1 cellular context compared by ENCODE assay signal in the genomic region with DNA sequence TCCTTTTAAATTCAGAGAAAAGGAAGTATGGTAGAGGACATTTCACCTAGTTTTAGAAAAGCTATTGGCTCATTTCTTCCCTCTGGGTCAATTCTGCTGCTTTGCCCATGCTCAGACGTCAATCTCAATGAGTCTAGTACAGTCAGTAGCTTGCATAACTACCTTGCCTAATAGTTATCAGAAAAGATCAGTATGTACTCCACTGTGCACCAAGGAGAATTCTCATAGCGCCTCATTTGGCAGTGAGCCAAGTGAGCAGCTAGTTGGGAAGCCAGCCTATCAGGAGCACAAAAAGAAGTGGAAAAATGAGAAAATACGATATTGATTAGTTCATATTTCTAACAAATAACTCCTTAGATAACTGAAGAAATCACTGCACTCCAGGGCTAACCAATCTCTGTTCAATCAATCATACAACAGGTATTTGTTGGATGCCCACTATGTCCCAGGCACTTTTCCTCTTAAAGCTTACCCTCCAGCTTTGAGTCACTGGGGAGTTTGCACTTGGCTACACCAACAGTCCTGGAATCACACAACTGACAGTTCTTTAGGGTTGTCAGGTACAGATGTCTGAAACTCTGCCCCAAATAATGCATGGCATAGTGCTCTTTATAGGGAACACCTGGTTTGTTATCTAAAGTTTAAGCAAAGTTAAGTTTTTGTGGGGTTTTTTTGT.
TF ChIP-seq lines count a peak whose summit lies in the region.

No MANE protein-coding gene starts in this region.

TF ChIP-seq in GM23338, 12 proteins besides CTCF, POLR2A, EP300 and RAD21 (continued from another document):
- TF ChIP-seq, protein P1, sequence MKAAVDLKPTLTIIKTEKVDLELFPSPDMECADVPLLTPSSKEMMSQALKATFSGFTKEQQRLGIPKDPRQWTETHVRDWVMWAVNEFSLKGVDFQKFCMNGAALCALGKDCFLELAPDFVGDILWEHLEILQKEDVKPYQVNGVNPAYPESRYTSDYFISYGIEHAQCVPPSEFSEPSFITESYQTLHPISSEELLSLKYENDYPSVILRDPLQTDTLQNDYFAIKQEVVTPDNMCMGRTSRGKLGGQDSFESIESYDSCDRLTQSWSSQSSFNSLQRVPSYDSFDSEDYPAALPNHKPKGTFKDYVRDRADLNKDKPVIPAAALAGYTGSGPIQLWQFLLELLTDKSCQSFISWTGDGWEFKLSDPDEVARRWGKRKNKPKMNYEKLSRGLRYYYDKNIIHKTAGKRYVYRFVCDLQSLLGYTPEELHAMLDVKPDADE (IDR thresholded peaks at IDR 0.05) = no peak
